ENCODE assay signal across 11 cellular contexts in the genomic region with DNA sequence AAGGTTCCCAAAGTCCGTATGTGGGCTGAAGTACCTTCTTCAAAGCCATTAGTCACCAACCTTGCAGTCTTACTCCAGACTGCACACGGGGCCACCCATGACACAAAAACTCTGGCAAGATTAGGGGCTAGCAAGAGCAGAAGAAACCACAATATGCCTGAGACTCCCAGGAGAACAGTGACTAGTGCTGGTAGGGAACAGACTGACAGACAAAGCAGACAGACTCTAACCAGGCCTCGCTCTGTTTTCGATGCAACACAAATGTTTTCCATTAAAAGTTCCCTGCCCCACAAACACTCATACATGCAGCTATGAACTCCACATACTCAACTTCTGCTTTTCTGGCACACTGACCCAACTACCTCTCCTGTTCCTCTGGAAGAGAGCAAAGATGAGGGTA.
DNase-seq lines count a peak whose midpoint lies in the region; ATAC-seq and TF ChIP-seq lines count a peak whose summit lies in the region.
"Had no signal": no experiment of that assay in that cellular context is flagged by ENCODE, and none has a peak within 500 bp of the region (broad histone marks: within the 10 kb centered on the region; RNA-seq: fewer than 3 reads in every experiment).

No MANE protein-coding gene starts in this region.

- H3K36me3 ChIP-seq in adipocyte (ENCODE audit: control insufficient read depth, insufficient read depth, low read length, severe bottlenecking) (peaks cover 12% of the 10 kb centered on the region), transverse colon (peaks cover 0 to 14% (median 5%) of the 10 kb centered on the region in 4 donors)

- DNase-seq in activated T-cell treated with anti-CD3 and anti-CD28 coated beads, Interleukin-2, amount 50 U/mL, for 24 hours = no peak
- DNase-seq in activated T-cell treated with anti-CD3 and anti-CD28 coated beads for 4 hours (no peak), adipocyte (ENCODE audit: low read depth) (peak; percentile 81), iris pigment epithelial cell (ENCODE audit: low read depth) (peak; percentile 84), transverse colon (no peak), NCI-H1694 (lab: John Stamatoyannopoulos, UW) (no peak)
- DNase-seq: activated B cell treated with CpG ODN at 0.5 μM for 24 hours; NCI-H446; stimulated activated CD4-positive, alpha-beta T cell treated with anti-CD3 and anti-CD28 coated beads, Interleukin-2, amount 100 ng/mL, for 24 hours had no signal

- H3K4me1 Mint-ChIP-seq in activated T-cell treated with anti-CD3 and anti-CD28 coated beads, Interleukin-2, amount 50 U/mL, for 24 hours (ENCODE audit: low read depth) = peaks cover 28% of the 10 kb centered on the region

- no peak for TF ChIP-seq CTCF in transverse colon (IDR thresholded peaks at IDR 0.05)

- H3K27ac ChIP-seq in transverse colon = peak overlapping the region; percentile 43 to 60 (median 49)

- H3K4me3 Mint-ChIP-seq in activated T-cell treated with anti-CD3 and anti-CD28 coated beads, Interleukin-2, amount 50 U/mL, for 24 hours = no peak overlapping the region
- H3K4me3 Mint-ChIP-seq: activated B cell treated with CpG ODN at 0.5 μM for 24 hours had no signal

- H3K27me3 Mint-ChIP-seq in activated T-cell treated with anti-CD3 and anti-CD28 coated beads, Interleukin-2, amount 50 U/mL, for 24 hours = no peaks in the 10 kb centered on the region
- H3K27me3 Mint-ChIP-seq: activated B cell treated with CpG ODN at 0.5 μM for 24 hours had no signal

- 73 to 81% methylated on average over 4 of the region's 4 CpGs for WGBS in transverse colon (ENCODE audit: low coverage in 1 of 2), 2 donors

- H3K9me3 ChIP-seq in adipocyte (ENCODE audit: control insufficient read depth, low read length) (no peaks in the 10 kb centered on the region), transverse colon (no peaks in the 10 kb centered on the region)

- H3K27me3 ChIP-seq in adipocyte (replicated peaks; ENCODE audit: control insufficient read depth, insufficient read depth, low read length) = no peaks in the 10 kb centered on the region
- H3K27me3 ChIP-seq in transverse colon = no peaks in the 10 kb centered on the region

- no peak for TF ChIP-seq EP300 in transverse colon (IDR thresholded peaks at IDR 0.05; ENCODE audit: low read depth)

- H3K4me3 ChIP-seq in adipocyte (ENCODE audit: low read length) (peak overlapping the region; percentile 21), transverse colon (no peak overlapping the region)

- no peaks in the 10 kb centered on the region for H3K9me3 Mint-ChIP-seq in activated T-cell treated with anti-CD3 and anti-CD28 coated beads, Interleukin-2, amount 50 U/mL, for 24 hours
- H3K9me3 Mint-ChIP-seq: activated B cell treated with CpG ODN at 0.5 μM for 24 hours had no signal

- ATAC-seq in GM19328 (IDR thresholded peaks at IDR 0.05; ENCODE audit: unreplicated experiment) (no peak), HG02678 (IDR thresholded peaks at IDR 0.05; ENCODE audit: unreplicated experiment) (no peak)

- in situ Hi-C loops in transverse colon (cut with MboI; ENCODE audit: low pct_ligation_motif_present in 1 of 4, low pct_unique_long_range_greater_than_20kb in 1 of 4, low sequenced_read_pairs in 3 of 4) = loop anchor here in 1 of 4 donors (25.0 kb wide), 1 partner anchor 95 kb away; the partner anchor contains the start of gene HIC1

- H3K9ac ChIP-seq in adipocyte (ENCODE audit: low read length) = peak overlapping the region; percentile 41

- no peak for TF ChIP-seq POLR2A in transverse colon (IDR thresholded peaks at IDR 0.05)

- intact Hi-C loops in transverse colon (cut with DNase I; ENCODE audit: low total_unique reads) = no loop called here

- H3K4me1 ChIP-seq in adipocyte (ENCODE audit: control insufficient read depth, insufficient read depth, low read length) = peaks cover 32% of the 10 kb centered on the region
- peaks cover 0 to 14% (median 0%) of the 10 kb centered on the region in 4 donors for H3K4me1 ChIP-seq in transverse colon

- H3K27ac Mint-ChIP-seq in activated T-cell treated with anti-CD3 and anti-CD28 coated beads, Interleukin-2, amount 50 U/mL, for 24 hours = peak overlapping the region; percentile 63
- H3K27ac Mint-ChIP-seq: activated B cell treated with CpG ODN at 0.5 μM for 24 hours had no signal

- H3K36me3 Mint-ChIP-seq in activated T-cell treated with anti-CD3 and anti-CD28 coated beads, Interleukin-2, amount 50 U/mL, for 24 hours (ENCODE audit: low read depth) = peaks cover 65% of the 10 kb centered on the region

Comparison
In these comparisons a context has a peak if more than half of its experiments do, and no peak if none do; other contexts are left out.
1. DNase-seq: peak in adipocyte (single experiment) and iris pigment epithelial cell (single experiment); none in activated T-cell treated with anti-CD3 and anti-CD28 coated beads, Interleukin-2, amount 50 U/mL, for 24 hours (single experiment), activated T-cell treated with anti-CD3 and anti-CD28 coated beads for 4 hours (single experiment), transverse colon (single experiment) and NCI-H1694 (single experiment).